10 cellular contexts compared by ENCODE assay signal in the genomic region with DNA sequence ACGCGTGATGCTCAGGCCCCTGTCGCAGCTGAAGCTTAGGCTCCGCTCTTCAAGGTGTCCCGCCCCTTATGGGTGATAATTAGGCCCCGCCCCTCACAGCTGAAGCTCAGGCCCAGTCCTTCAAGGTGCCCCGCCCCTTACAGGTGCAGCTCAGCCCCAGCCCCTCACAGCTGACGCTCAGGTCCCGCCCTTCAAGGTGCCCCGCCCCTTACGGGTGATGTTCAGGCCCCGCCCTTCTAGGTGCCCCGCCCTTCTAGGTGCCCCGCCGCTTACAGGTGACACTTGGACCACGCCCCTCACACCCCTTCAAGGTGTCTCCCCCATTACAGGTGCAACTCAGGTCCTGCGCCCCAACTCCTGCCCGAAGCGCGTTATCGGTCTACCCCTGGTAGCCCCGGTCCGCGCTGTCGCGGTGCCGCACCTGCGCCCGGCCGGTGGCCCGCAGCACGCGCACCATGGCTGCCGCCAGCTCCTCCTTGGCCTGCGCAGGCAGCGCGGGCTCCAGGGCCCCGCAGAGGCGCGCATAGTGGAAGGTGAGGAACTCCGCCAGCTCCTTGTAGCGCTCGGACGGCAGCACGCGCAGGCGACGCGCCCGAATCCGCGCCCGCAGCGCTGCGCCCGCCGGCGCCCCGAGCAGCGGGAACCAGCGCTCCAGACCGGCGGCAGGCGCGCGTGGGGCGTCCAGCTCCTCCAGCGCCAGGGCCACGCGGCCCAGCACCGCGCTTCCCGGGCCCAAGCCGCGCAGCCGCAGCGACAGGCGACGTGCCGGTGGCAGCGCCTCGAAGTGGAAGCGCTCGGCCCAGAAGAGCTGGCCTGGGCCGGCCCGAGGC. TPM values are rescaled to one million over a fixed set of nuclear protein-coding genes. Genes with fewer than 3 reads are reported as not detected.
A peak's percentile ranks its signal among the peaks of the same experiment; 100 is the strongest.
DNase-seq lines count a peak whose midpoint lies in the region; ATAC-seq and TF ChIP-seq lines count a peak whose summit lies in the region.
"Had no signal": no experiment of that assay in that cellular context is flagged by ENCODE, and none has a peak within 500 bp of the region (broad histone marks: within the 10 kb centered on the region; RNA-seq: fewer than 3 reads in every experiment).

No MANE protein-coding gene starts in this region.

- H3K4me1 ChIP-seq in foreskin keratinocyte: no peaks in the 10 kb centered on the region
- H3K4me1 ChIP-seq in smooth muscle cell (ENCODE audit: low read depth): peaks cover 3% of the 10 kb centered on the region

- H3F3A ChIP-seq in smooth muscle cell (ENCODE audit: low read depth): no peaks in the 10 kb centered on the region

- H3K27ac ChIP-seq in foreskin keratinocyte (no peak overlapping the region), smooth muscle cell (ENCODE audit: low read depth) (no peak overlapping the region)
- H3K27ac ChIP-seq: body of pancreas had no signal

- TF ChIP-seq CTCF in foreskin keratinocyte (conservative IDR thresholded peaks at IDR 0.05) (no peak), smooth muscle cell (IDR thresholded peaks at IDR 0.05; ENCODE audit: borderline replicate concordance, insufficient read depth, poor library complexity, severe bottlenecking) (no peak), mesothelial cell of epicardium (IDR thresholded peaks at IDR 0.05; ENCODE audit: unreplicated experiment) (no peak)

- no peak overlapping the region for H3K9ac ChIP-seq in smooth muscle cell (ENCODE audit: low read depth)

- no peaks in the 10 kb centered on the region for H3K36me3 Mint-ChIP-seq in mesothelial cell of epicardium

- no peak overlapping the region for H3K27ac Mint-ChIP-seq in mesothelial cell of epicardium

- no peaks in the 10 kb centered on the region for H3K9me3 Mint-ChIP-seq in mesothelial cell of epicardium

- no peaks in the 10 kb centered on the region for H4K20me1 ChIP-seq in smooth muscle cell (ENCODE audit: low read depth)

- no peaks in the 10 kb centered on the region for H3K79me2 ChIP-seq in smooth muscle cell (ENCODE audit: low read depth)

- H3K4me3 ChIP-seq in smooth muscle cell: no peak overlapping the region
- H3K4me3 ChIP-seq: body of pancreas had no signal

- peak; percentile 43 for ATAC-seq in foreskin keratinocyte
- no peak for ATAC-seq in HG03097 (IDR thresholded peaks at IDR 0.05; ENCODE audit: low FRiP score, unreplicated experiment)
- ATAC-seq: body of pancreas had no signal

- WGBS in smooth muscle cell (ENCODE audit: low lambda C conversion rate): 4% methylated on average over 79 of the region's 86 CpGs

- H3K4me1 Mint-ChIP-seq in mesothelial cell of epicardium: peaks cover 9% of the 10 kb centered on the region

- peaks cover 87% of the 10 kb centered on the region for H3K27me3 ChIP-seq in foreskin keratinocyte
- H3K27me3 ChIP-seq in smooth muscle cell (ENCODE audit: low read depth): peaks cover 82% of the 10 kb centered on the region

- H3K4me3 Mint-ChIP-seq in mesothelial cell of epicardium: no peak overlapping the region

- no peaks in the 10 kb centered on the region for H3K36me3 ChIP-seq in smooth muscle cell (ENCODE audit: low read depth)

- peak; percentile 68 for DNase-seq in NCI-H82 (lab: John Stamatoyannopoulos, UW)
- DNase-seq in NCI-H82 treated with DMSO at 0.1 percent for 48 hours (lab: John Stamatoyannopoulos, UW; ENCODE audit: unreplicated experiment): no peak
- DNase-seq in NCI-H526 (lab: John Stamatoyannopoulos, UW): peak; percentile 39 to 92
- no peak for DNase-seq in foreskin keratinocyte
- no peak for DNase-seq in smooth muscle cell (lab: John Stamatoyannopoulos, UW; ENCODE audit: unreplicated experiment)
- DNase-seq in mesothelial cell of epicardium (ENCODE audit: low spot score in 2 of 2, unreplicated experiment in 2 of 2): no peak
- no peak for DNase-seq in inferior parietal cortex (ENCODE audit: extremely low spot score)

- H3K9me3 ChIP-seq in smooth muscle cell (replicated peaks; ENCODE audit: low read depth): no peaks in the 10 kb centered on the region
- H3K9me3 ChIP-seq: body of pancreas had no signal

- no peak overlapping the region for H2AFZ ChIP-seq in smooth muscle cell (ENCODE audit: low read depth)

- H3K4me2 ChIP-seq in smooth muscle cell: peak overlapping the region; percentile 9

- peaks cover 87% of the 10 kb centered on the region for H3K27me3 Mint-ChIP-seq in mesothelial cell of epicardium (ENCODE audit: low read depth)

RNA-seq across cellular contexts. Expression of a gene that starts 7.3 kb away (rescaled TPM):
- not detected in 2 replicates for total RNA-seq in foreskin keratinocyte
- polyA plus RNA-seq in foreskin keratinocyte: not detected in 2 replicates
- not detected in 2 replicates for total RNA-seq in smooth muscle cell
- 0.24 TPM in 1 of 2 replicates, not detected in the other for polyA plus RNA-seq in smooth muscle cell
- total RNA-seq in mesothelial cell of epicardium: not detected in 3 replicates

RNA-seq across cellular contexts. Expression of a gene that starts 7.3 kb away (rescaled TPM):
- total RNA-seq in foreskin keratinocyte (16.7 TPM in 2 replicates), smooth muscle cell (13.5 and 23.1 TPM in 2 replicates), mesothelial cell of epicardium (57.5 to 62.0 TPM (median 60.4 TPM) in 3 replicates)
- polyA plus RNA-seq in foreskin keratinocyte (21.9 and 22.2 TPM in 2 replicates), smooth muscle cell (40.5 and 41.5 TPM in 2 replicates)

RNA-seq across cellular contexts. Expression of a gene that starts 22.2 kb away (rescaled TPM):
- total RNA-seq in foreskin keratinocyte (not detected in 2 replicates), smooth muscle cell (not detected in 2 replicates), mesothelial cell of epicardium (not detected in 3 replicates)
- polyA plus RNA-seq in foreskin keratinocyte (not detected in 2 replicates), smooth muscle cell (not detected in 2 replicates)
- total RNA-seq: body of pancreas had no signal
- polyA plus RNA-seq: AG04450 had no signal

RNA-seq across cellular contexts. Expression of a gene that starts 38.3 kb away (rescaled TPM):
- total RNA-seq in foreskin keratinocyte (42.7 and 43.1 TPM in 2 replicates), smooth muscle cell (61.9 and 92.0 TPM in 2 replicates), mesothelial cell of epicardium (239 to 262 TPM (median 254 TPM) in 3 replicates)
- polyA plus RNA-seq in foreskin keratinocyte (32.4 and 35.7 TPM in 2 replicates), smooth muscle cell (93.9 and 105 TPM in 2 replicates)

RNA-seq across cellular contexts. Expression of a gene that starts 51.2 kb away (rescaled TPM):
- total RNA-seq in foreskin keratinocyte: 0.04 and 0.10 TPM in 2 replicates
- polyA plus RNA-seq in foreskin keratinocyte: 0.02 and 0.03 TPM in 2 replicates
- total RNA-seq in smooth muscle cell: not detected in 2 replicates
- not detected in 2 replicates for polyA plus RNA-seq in smooth muscle cell
- not detected in 3 replicates for total RNA-seq in mesothelial cell of epicardium
- total RNA-seq: body of pancreas had no signal
- polyA plus RNA-seq: AG04450 had no signal

Comparison
In these comparisons a context has a peak if more than half of its experiments do, and no peak if none do; other contexts are left out.
1. DNase-seq: peak in NCI-H82 (single experiment) and NCI-H526 (2 of 2); none in NCI-H82 treated with DMSO at 0.1 percent for 48 hours (single experiment), foreskin keratinocyte (0 of 2), smooth muscle cell (single experiment), mesothelial cell of epicardium (0 of 2) and inferior parietal cortex (single experiment).